Comparison of ENCODE assay signal across 11 cellular contexts in the genomic region with DNA sequence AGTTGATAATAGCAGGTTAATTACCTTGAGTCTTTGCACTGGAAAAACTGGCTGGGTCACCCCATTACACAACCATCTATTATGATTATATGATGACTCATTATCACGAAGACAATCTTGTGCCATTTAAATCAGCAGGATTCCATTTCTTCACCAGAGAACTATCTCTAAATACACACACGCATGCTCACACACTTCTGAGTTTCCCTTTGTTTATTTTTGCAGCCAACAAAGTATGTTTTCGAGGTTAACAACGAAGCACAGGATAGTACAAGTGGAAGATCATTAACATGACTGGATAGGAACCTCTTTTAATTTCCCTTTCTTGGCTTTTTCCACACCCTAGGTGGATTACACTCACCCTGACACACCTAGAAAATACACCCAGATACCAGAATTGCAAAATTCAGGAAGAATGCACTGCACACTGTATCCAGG. TPM values are rescaled to one million over a fixed set of nuclear protein-coding genes. Genes with fewer than 3 reads are reported as not detected.
DNase-seq lines count a peak whose midpoint lies in the region; ATAC-seq and TF ChIP-seq lines count a peak whose summit lies in the region.
"Had no signal": no experiment of that assay in that cellular context is flagged by ENCODE, and none has a peak within 500 bp of the region (broad histone marks: within the 10 kb centered on the region; RNA-seq: fewer than 3 reads in every experiment).

No MANE protein-coding gene starts in this region.

- H3K36me3 Mint-ChIP-seq in activated CD8-positive, alpha-beta T cell treated with anti-CD3 and anti-CD28 coated beads for 36 hours (ENCODE audit: low read depth) = no peaks in the 10 kb centered on the region

- no peak for ATAC-seq in stimulated activated naive CD8-positive, alpha-beta T cell treated with anti-CD3 and anti-CD28 coated beads, Interleukin-15, amount 100 ng/mL, for 72 hours
- ATAC-seq in activated CD8-positive, alpha-beta T cell treated with anti-CD3 and anti-CD28 coated beads for 36 hours = no peak
- ATAC-seq in HG03039 (IDR thresholded peaks at IDR 0.05; ENCODE audit: unreplicated experiment) (no peak), HG02938 (IDR thresholded peaks at IDR 0.05; ENCODE audit: unreplicated experiment) (no peak)

- no peak for TF ChIP-seq POLR2A in sigmoid colon (IDR thresholded peaks at IDR 0.05)

- H3K4me1 Mint-ChIP-seq in stimulated activated naive CD8-positive, alpha-beta T cell treated with anti-CD3 and anti-CD28 coated beads, Interleukin-15, amount 100 ng/mL, for 72 hours = no peaks in the 10 kb centered on the region
- H3K4me1 Mint-ChIP-seq in activated CD8-positive, alpha-beta T cell treated with anti-CD3 and anti-CD28 coated beads for 36 hours (ENCODE audit: low read depth) = no peaks in the 10 kb centered on the region
- H3K4me1 Mint-ChIP-seq: nephron had no signal

- no peak overlapping the region for H3K27ac Mint-ChIP-seq in stimulated activated naive CD8-positive, alpha-beta T cell treated with anti-CD3 and anti-CD28 coated beads, Interleukin-15, amount 100 ng/mL, for 72 hours
- no peak overlapping the region for H3K27ac Mint-ChIP-seq in activated CD8-positive, alpha-beta T cell treated with anti-CD3 and anti-CD28 coated beads for 36 hours
- H3K27ac Mint-ChIP-seq: dendritic cell treated with granulocyte-macrophage colony-stimulating factor and Interleukin-4, amounts not matched to agents 40 ng/mL and 50 ng/mL, for 4 days; nephron; stimulated activated naive CD8-positive, alpha-beta T cell treated with anti-CD3 and anti-CD28 coated beads, Interleukin-15, Interleukin-2, amounts not matched to agents 100 ng/mL and 50 ng/mL, for 24 hours had no signal

- H3K9me3 Mint-ChIP-seq in stimulated activated naive CD8-positive, alpha-beta T cell treated with anti-CD3 and anti-CD28 coated beads, Interleukin-15, amount 100 ng/mL, for 72 hours = no peaks in the 10 kb centered on the region
- no peaks in the 10 kb centered on the region for H3K9me3 Mint-ChIP-seq in activated CD8-positive, alpha-beta T cell treated with anti-CD3 and anti-CD28 coated beads for 36 hours
- H3K9me3 Mint-ChIP-seq: dendritic cell treated with granulocyte-macrophage colony-stimulating factor and Interleukin-4, amounts not matched to agents 40 ng/mL and 50 ng/mL, for 4 days; nephron; stimulated activated naive CD8-positive, alpha-beta T cell treated with anti-CD3 and anti-CD28 coated beads, Interleukin-15, Interleukin-2, amounts not matched to agents 100 ng/mL and 50 ng/mL, for 24 hours had no signal

- H3K4me1 ChIP-seq in esophagus (ENCODE audit: control insufficient read depth in 2 of 2, insufficient read depth in 2 of 2, low read length in 1 of 2) (peaks cover 2 to 6% of the 10 kb centered on the region in 2 donors), sigmoid colon (peaks cover 0 to 25% (median 16%) of the 10 kb centered on the region in 4 donors)

- whole genome bisulfite sequencing in esophagus, 2 donors = 17 to 32% methylated on average over 4 of the region's 4 CpGs
- WGBS in sigmoid colon, 2 donors = 13 to 53% methylated on average over 4 of the region's 4 CpGs

- DNase-seq in ELR (ENCODE audit: low read depth) (peak; percentile 89), NCI-H460 (ENCODE audit: extremely low read depth, low read depth) (peak; percentile 61), sigmoid colon (no peak)
- no peak for DNase-seq in stimulated activated naive CD8-positive, alpha-beta T cell treated with anti-CD3 and anti-CD28 coated beads, Interleukin-15, amount 100 ng/mL, for 72 hours
- no peak for DNase-seq in activated CD8-positive, alpha-beta T cell treated with anti-CD3 and anti-CD28 coated beads for 36 hours

- H3K4me3 ChIP-seq in esophagus (ENCODE audit: low read depth in 1 of 2, low read length in 2 of 2) = no peak overlapping the region
- H3K4me3 ChIP-seq in sigmoid colon = no peak overlapping the region

- TF ChIP-seq CTCF in sigmoid colon (IDR thresholded peaks at IDR 0.05) = no peak
- no peak for TF ChIP-seq CTCF in activated CD8-positive, alpha-beta T cell treated with anti-CD3 and anti-CD28 coated beads for 36 hours (IDR thresholded peaks at IDR 0.05)

- CTCF ChIA-PET in activated CD8-positive, alpha-beta T cell treated with anti-CD3 and anti-CD28 coated beads for 36 hours (lab: Charles Lee) = no interaction called here

- no peak overlapping the region for H3K4me3 Mint-ChIP-seq in stimulated activated naive CD8-positive, alpha-beta T cell treated with anti-CD3 and anti-CD28 coated beads, Interleukin-15, amount 100 ng/mL, for 72 hours
- no peak overlapping the region for H3K4me3 Mint-ChIP-seq in activated CD8-positive, alpha-beta T cell treated with anti-CD3 and anti-CD28 coated beads for 36 hours
- H3K4me3 Mint-ChIP-seq: dendritic cell treated with granulocyte-macrophage colony-stimulating factor and Interleukin-4, amounts not matched to agents 40 ng/mL and 50 ng/mL, for 4 days; nephron; stimulated activated naive CD8-positive, alpha-beta T cell treated with anti-CD3 and anti-CD28 coated beads, Interleukin-15, Interleukin-2, amounts not matched to agents 100 ng/mL and 50 ng/mL, for 24 hours had no signal

- peaks cover 55% of the 10 kb centered on the region for H3K27me3 Mint-ChIP-seq in stimulated activated naive CD8-positive, alpha-beta T cell treated with anti-CD3 and anti-CD28 coated beads, Interleukin-15, amount 100 ng/mL, for 72 hours
- peaks cover 14% of the 10 kb centered on the region for H3K27me3 Mint-ChIP-seq in activated CD8-positive, alpha-beta T cell treated with anti-CD3 and anti-CD28 coated beads for 36 hours

- peaks cover 3 to 7% of the 10 kb centered on the region in 2 donors for H3K36me3 ChIP-seq in esophagus (ENCODE audit: control insufficient read depth in 2 of 2, insufficient read depth in 2 of 2, low read length in 1 of 2)
- peaks cover 0 to 19% (median 0%) of the 10 kb centered on the region in 4 donors for H3K36me3 ChIP-seq in sigmoid colon

- TF ChIP-seq EP300 in sigmoid colon (IDR thresholded peaks at IDR 0.05) = peak in 1 of 4 donors; percentile 48

- intact Hi-C loops in sigmoid colon (cut with DNase I) = no loop called here
- intact Hi-C loops in activated CD8-positive, alpha-beta T cell treated with anti-CD3 and anti-CD28 coated beads for 36 hours (cut with micrococcal nuclease) = no loop called here

- H3K9me3 ChIP-seq in esophagus (ENCODE audit: control insufficient read depth in 2 of 2, insufficient read depth in 1 of 2, low read depth in 1 of 2, low read length in 1 of 2) = no peaks in the 10 kb centered on the region
- H3K9me3 ChIP-seq in sigmoid colon = no peaks in the 10 kb centered on the region

- POLR2A ChIA-PET in activated CD8-positive, alpha-beta T cell treated with anti-CD3 and anti-CD28 coated beads for 36 hours (lab: Charles Lee) = no interaction called here

- H3K27ac ChIP-seq in esophagus (ENCODE audit: low read depth in 2 of 2, low read length in 1 of 2) (peak overlapping the region; percentile 80 to 87), sigmoid colon (peak overlapping the region in 3 of 4 donors; percentile 49 to 70 (median 67))

- H3K27me3 ChIP-seq in esophagus (ENCODE audit: control insufficient read depth in 1 of 2, insufficient read depth in 2 of 2, low read length in 2 of 2) = no peaks in the 10 kb centered on the region
- H3K27me3 ChIP-seq in sigmoid colon = no peaks in the 10 kb centered on the region

RNA-seq across cellular contexts. Expression of gene PERP, which starts 18.9 kb away (rescaled TPM):
- total RNA-seq in NCI-H460 (2014; rRNA removed; shearing (Covaris generic)) = 87.1 and 90.5 TPM in 2 replicates
- polyA plus RNA-seq in NCI-H460 (2014; cell fraction: nucleus; rRNA removed) = 57.7 and 68.0 TPM in 2 replicates
- polyA plus RNA-seq in esophagus (100 to 1,000 TPM; 680 to 740 TPM), sigmoid colon (10 to 100 TPM; 21.7 to 43.7 (median 31.8) TPM)
- 10 to 100 TPM; 35.0 to 41.4 (median 37.1) TPM for total RNA-seq in sigmoid colon
- 1 to 10 TPM; 3.7 to 4.5 TPM for total RNA-seq in activated CD8-positive, alpha-beta T cell treated with anti-CD3 and anti-CD28 coated beads for 36 hours

Comparison
In these comparisons a context has a peak if more than half of its experiments do, and no peak if none do; other contexts are left out.
1. DNase-seq: peak in ELR (single experiment) and NCI-H460 (single experiment); none in sigmoid colon (single experiment), stimulated activated naive CD8-positive, alpha-beta T cell treated with anti-CD3 and anti-CD28 coated beads, Interleukin-15, amount 100 ng/mL, for 72 hours (0 of 2) and activated CD8-positive, alpha-beta T cell treated with anti-CD3 and anti-CD28 coated beads for 36 hours (single experiment).
2. RNA of gene PERP, which starts 18.9 kb away (total RNA-seq): 87.1 to 90.5 TPM in NCI-H460 and 35.0 to 41.4 TPM in sigmoid colon; 3.7 to 4.5 TPM in activated CD8-positive, alpha-beta T cell treated with anti-CD3 and anti-CD28 coated beads for 36 hours; every median in the first group is over 4 times any median in the second.